22 cellular contexts compared by ENCODE assay signal in the genomic region with DNA sequence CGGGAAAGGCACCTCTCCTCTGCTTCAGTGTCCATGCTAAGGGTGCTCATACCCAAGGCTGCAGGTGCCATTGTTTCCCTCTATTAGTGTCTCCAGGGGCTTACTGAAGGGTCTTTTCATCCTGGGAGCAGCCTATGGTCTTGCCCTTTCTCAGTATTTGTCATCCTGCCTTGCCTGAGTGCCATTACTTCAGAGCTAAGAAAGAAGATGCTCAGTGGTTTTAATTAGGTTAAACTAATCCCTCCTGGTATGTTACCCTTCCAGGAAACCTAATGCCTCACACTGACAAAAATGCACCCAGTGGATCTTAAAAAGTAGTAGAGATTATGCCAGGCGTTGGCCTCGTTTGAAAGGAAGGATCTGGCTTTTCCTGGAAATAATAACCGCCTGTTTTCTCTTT.
"Had no signal": no experiment of that assay in that cellular context is flagged by ENCODE, and none has a peak within 500 bp of the region (broad histone marks: within the 10 kb centered on the region; RNA-seq: fewer than 3 reads in every experiment).

No MANE protein-coding gene starts in this region.

- H3K36me3 ChIP-seq: MG63 had no signal

- ATAC-seq: activated naive CD4-positive, alpha-beta T cell treated with anti-CD3 and anti-CD28 coated beads, Interleukin-2, amount 50 U/mL, for 72 hours; activated T-cell treated with anti-CD3 and anti-CD28 coated beads, Interleukin-2, amount 50 U/mL, for 4 hours; PC-3 had no signal

- H3K4me3 Mint-ChIP-seq: activated CD4-positive, alpha-beta memory T cell treated with anti-CD3 and anti-CD28 coated beads for 36 hours; activated CD4-positive, alpha-beta T cell treated with anti-CD3 and anti-CD28 coated beads, Interleukin-2, amount 10 ng/mL, durations not matched to agents 7 days and 5 days; activated T-cell treated with anti-CD3 and anti-CD28 coated beads, Interleukin-2, amount 50 U/mL, for 4 hours had no signal

- H3K27me3 ChIP-seq: MG63 had no signal

- H3K4me3 ChIP-seq: MG63 had no signal

- H3K27ac Mint-ChIP-seq: activated CD4-positive, alpha-beta memory T cell treated with anti-CD3 and anti-CD28 coated beads for 36 hours; activated CD4-positive, alpha-beta T cell treated with anti-CD3 and anti-CD28 coated beads, Interleukin-2, amount 10 ng/mL, durations not matched to agents 7 days and 5 days had no signal

- H3K9me3 ChIP-seq: MG63 had no signal

- H3K27me3 Mint-ChIP-seq: activated CD4-positive, alpha-beta memory T cell treated with anti-CD3 and anti-CD28 coated beads for 36 hours; activated CD4-positive, alpha-beta T cell treated with anti-CD3 and anti-CD28 coated beads, Interleukin-2, amount 10 ng/mL, durations not matched to agents 7 days and 5 days had no signal

- H3K9me3 Mint-ChIP-seq: activated CD4-positive, alpha-beta T cell treated with anti-CD3 and anti-CD28 coated beads, Interleukin-2, amount 10 ng/mL, durations not matched to agents 7 days and 5 days had no signal

- DNase-seq: activated CD4-positive, alpha-beta memory T cell treated with anti-CD3 and anti-CD28 coated beads for 36 hours; activated CD4-positive, alpha-beta T cell treated with anti-CD3 and anti-CD28 coated beads, Interleukin-2, amount 10 ng/mL, durations not matched to agents 7 days and 5 days; activated CD4-positive, CD25-positive, alpha-beta regulatory T cell; activated CD8-positive, alpha-beta memory T cell treated with anti-CD3 and anti-CD28 coated beads for 24 hours; activated effector memory CD4-positive, alpha-beta T cell treated with anti-CD3 and anti-CD28 coated beads, Interleukin-2, amount 50 U/mL, for 16 hours; activated naive CD4-positive, alpha-beta T cell treated with Interleukin-2 at 50 U/mL for 16 hours; activated T-cell treated with anti-CD3 and anti-CD28 coated beads, Interleukin-2, amount 50 U/mL, for 4 hours; MG63; MV-4-11; NCI-H1092 treated with DMSO at 0.1 percent for 48 hours; NCI-H1417 treated with DMSO at 0.1 percent for 48 hours; NCI-H1694; NCI-H2029; NCI-H2107; NCI-H2171 treated with DMSO at 0.1 percent for 48 hours; NCI-H226; NCI-H526; PC-3; SIG-M5; T-helper 1 cell had no signal

- H3K27ac ChIP-seq: VCaP had no signal

- H3K36me3 Mint-ChIP-seq: activated CD4-positive, alpha-beta memory T cell treated with anti-CD3 and anti-CD28 coated beads for 36 hours; activated naive CD4-positive, alpha-beta T cell treated with anti-CD3 and anti-CD28 coated beads, Interleukin-2, amount 50 U/mL, for 72 hours had no signal

- H3K4me1 Mint-ChIP-seq: activated CD4-positive, alpha-beta T cell treated with anti-CD3 and anti-CD28 coated beads, Interleukin-2, amount 10 ng/mL, durations not matched to agents 7 days and 5 days had no signal
